9 cellular contexts compared by ENCODE assay signal in the genomic region with DNA sequence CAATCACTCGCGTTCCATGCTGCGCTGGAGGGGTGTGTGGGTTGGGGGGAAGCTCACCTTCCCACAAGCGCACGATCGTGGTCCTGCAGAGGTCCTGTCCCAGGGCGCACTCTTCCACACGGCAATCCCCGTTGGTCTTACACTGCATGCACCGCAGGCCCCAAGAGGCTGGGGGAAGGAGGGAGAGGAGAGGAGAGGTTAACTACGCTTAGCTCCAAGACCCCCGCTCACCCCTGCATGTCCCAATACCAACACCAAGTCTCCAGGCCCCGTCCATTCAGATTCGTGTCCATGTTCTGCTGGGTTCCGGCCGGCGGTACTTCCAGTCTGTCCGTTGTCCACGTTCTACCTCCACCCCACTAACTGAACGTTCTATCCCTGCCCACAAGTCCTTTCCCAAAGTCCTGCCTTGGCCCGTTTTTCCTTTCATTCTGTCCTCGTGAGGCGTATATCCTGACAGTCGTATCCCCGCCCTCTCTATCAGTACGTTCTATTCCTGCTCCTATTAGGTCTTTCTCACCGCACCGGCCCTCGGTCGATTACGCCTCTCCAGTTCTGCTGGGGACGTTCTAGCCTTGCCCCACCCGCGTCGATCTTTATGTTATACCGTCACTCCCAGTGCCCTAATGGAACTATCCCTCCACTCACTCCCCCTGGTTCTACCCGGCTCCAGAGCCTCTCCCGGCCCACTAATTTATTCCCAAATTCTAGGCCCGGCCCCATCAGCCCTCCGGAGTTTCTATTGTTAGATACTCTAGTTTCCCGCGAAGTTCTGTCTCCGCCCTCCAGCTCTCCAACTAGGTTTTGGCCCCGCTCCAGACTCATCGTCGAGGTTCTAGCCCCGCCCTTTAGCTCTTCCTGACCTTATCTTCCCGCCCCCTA. TPM values are rescaled to one million over a fixed set of nuclear protein-coding genes. Genes with fewer than 3 reads are reported as not detected.
DNase-seq lines count a peak whose midpoint lies in the region; ATAC-seq and TF ChIP-seq lines count a peak whose summit lies in the region.
"Had no signal": no experiment of that assay in that cellular context is flagged by ENCODE, and none has a peak within 500 bp of the region (broad histone marks: within the 10 kb centered on the region; RNA-seq: fewer than 3 reads in every experiment).

No MANE protein-coding gene starts in this region.

- no peaks in the 10 kb centered on the region for H3K27me3 ChIP-seq in RWPE2 (ENCODE audit: insufficient read depth, poor library complexity, severe bottlenecking)

- no peaks in the 10 kb centered on the region for H3K9me3 ChIP-seq in RWPE2 (ENCODE audit: severe bottlenecking)

- H3K9me3 Mint-ChIP-seq in nephron progenitor cell = peaks cover 9% of the 10 kb centered on the region

- ATAC-seq in RWPE2 (ENCODE audit: low read depth) = no peak
- ATAC-seq in HG03139 (IDR thresholded peaks at IDR 0.05; ENCODE audit: unreplicated experiment) = no peak

- H3K36me3 Mint-ChIP-seq in nephron progenitor cell (ENCODE audit: low read depth) = peaks cover 39% of the 10 kb centered on the region

- no peaks in the 10 kb centered on the region for H3K4me1 ChIP-seq in RWPE2 (ENCODE audit: insufficient read depth, poor library complexity, severe bottlenecking)

- H3K36me3 ChIP-seq in RWPE2 (ENCODE audit: low read depth) = peaks cover 44% of the 10 kb centered on the region

- peak; percentile 96 for DNase-seq in NCI-H1694 treated with DMSO at 0.1 percent for 48 hours (lab: John Stamatoyannopoulos, UW)
- no peak for DNase-seq in NCI-H1694 (lab: John Stamatoyannopoulos, UW)
- DNase-seq in RWPE2 (ENCODE audit: low spot score) = no peak
- no peak for DNase-seq in epithelial cell of proximal tubule (ENCODE audit: low read depth)
- DNase-seq in nephron progenitor cell = peak; percentile 5
- DNase-seq in A172 (ENCODE audit: low spot score) = no peak
- DNase-seq in NCI-H187 treated with DMSO at 0.1 percent for 48 hours (lab: John Stamatoyannopoulos, UW) = no peak

- H3K27me3 Mint-ChIP-seq in nephron progenitor cell (ENCODE audit: low read depth, poor library complexity) = peaks cover 49% of the 10 kb centered on the region

- TF ChIP-seq CTCF in RWPE2 (IDR thresholded peaks at IDR 0.05; ENCODE audit: poor library complexity, severe bottlenecking) (no peak), epithelial cell of proximal tubule (conservative IDR thresholded peaks at IDR 0.05; ENCODE audit: low read depth, low read length) (no peak), nephron progenitor cell (IDR thresholded peaks at IDR 0.05) (no peak)

- peaks cover 24% of the 10 kb centered on the region for H3K4me1 Mint-ChIP-seq in nephron progenitor cell

- H3K27ac ChIP-seq in RWPE2 (ENCODE audit: poor library complexity, severe bottlenecking) = peak overlapping the region; percentile 24

- H3K27ac Mint-ChIP-seq in nephron progenitor cell = peak overlapping the region; percentile 81

- peak overlapping the region; percentile 92 for H3K4me3 Mint-ChIP-seq in nephron progenitor cell

- H3K4me3 ChIP-seq in RWPE2 (ENCODE audit: severe bottlenecking) (peak overlapping the region; percentile 39), epithelial cell of proximal tubule (ENCODE audit: low read depth, low read length) (peak overlapping the region; percentile 61)

RNA-seq across cellular contexts. Expression of gene PLAUR, which starts 2.2 kb away (rescaled TPM):
- 150 and 335 TPM in 2 replicates for total RNA-seq in epithelial cell of proximal tubule
- total RNA-seq in A172 (2014; rRNA removed; shearing (Covaris generic)) = 159 and 160 TPM in 2 replicates

RNA-seq across cellular contexts. Expression of gene CADM4, which starts 28.1 kb away (rescaled TPM):
- 7.7 and 16.4 TPM in 2 replicates for total RNA-seq in epithelial cell of proximal tubule
- total RNA-seq in A172 (2014; rRNA removed; shearing (Covaris generic)) = 78.5 and 139 TPM in 2 replicates

RNA-seq across cellular contexts. Expression of gene IRGC, which starts 48.1 kb away (rescaled TPM):
- total RNA-seq in epithelial cell of proximal tubule = not detected in 2 replicates
- total RNA-seq in A172 (2014; rRNA removed; shearing (Covaris generic)) = not detected in 2 replicates
- total RNA-seq: activated CD8-positive, alpha-beta memory T cell treated with anti-CD3 and anti-CD28 coated beads for 36 hours had no signal

RNA-seq across cellular contexts. Expression of gene ZNF428, which starts 48.3 kb away (rescaled TPM):
- total RNA-seq in epithelial cell of proximal tubule = 36.7 and 60.7 TPM in 2 replicates
- 56.8 and 59.2 TPM in 2 replicates for total RNA-seq in A172 (2014; rRNA removed; shearing (Covaris generic))

RNA-seq across cellular contexts. Expression of gene SRRM5, which starts 55.9 kb away (rescaled TPM):
- 0.12 TPM in 1 of 2 replicates, not detected in the other for total RNA-seq in epithelial cell of proximal tubule
- total RNA-seq in A172 (2014; rRNA removed; shearing (Covaris generic)) = not detected in 2 replicates

Comparison
In these comparisons a context has a peak if more than half of its experiments do, and no peak if none do; other contexts are left out.
1. DNase-seq: peak in NCI-H1694 treated with DMSO at 0.1 percent for 48 hours (single experiment) and nephron progenitor cell (single experiment); none in NCI-H1694 (single experiment), RWPE2 (single experiment), epithelial cell of proximal tubule (single experiment), A172 (single experiment) and NCI-H187 treated with DMSO at 0.1 percent for 48 hours (single experiment).